18 cellular contexts compared by ENCODE assay signal in genomic region chr7:156368053-156368452, GRCh38.
DNase-seq lines count a peak whose midpoint lies in the region; ATAC-seq, FAIRE-seq and TF ChIP-seq lines count a peak whose summit lies in the region.
"Had no signal": no experiment of that assay in that cellular context is flagged by ENCODE, and none has a peak within 500 bp of the region (broad histone marks: within the 10 kb centered on the region; RNA-seq: fewer than 3 reads in every experiment).

No MANE protein-coding gene starts in this region.

- no peaks in the 10 kb centered on the region for H3K4me1 ChIP-seq in mammary epithelial cell (ENCODE audit: insufficient read depth, low read length)
- H3K4me1 ChIP-seq in lower lobe of right lung, result no peaks in the 10 kb centered on the region
- peaks cover 0 to 38% (median 29%) of the 10 kb centered on the region in 5 donors for H3K4me1 ChIP-seq in subcutaneous abdominal adipose tissue (ENCODE audit: control insufficient read depth in 5 of 5, insufficient read depth in 5 of 5, low read length in 5 of 5)
- H3K4me1 ChIP-seq in Peyer's patch, result no peaks in the 10 kb centered on the region
- H3K4me1 ChIP-seq: Caco-2 had no signal

- DNase-seq in MCF 10A (ENCODE audit: unreplicated experiment), result peak; percentile 42
- DNase-seq in mammary epithelial cell, result no peak
- DNase-seq in bronchial epithelial cell (ENCODE audit: low read depth), result no peak
- no peak for DNase-seq in lower lobe of right lung
- DNase-seq in stimulated activated naive CD8-positive, alpha-beta T cell treated with anti-CD3 and anti-CD28 coated beads, Interleukin-15, Interleukin-2, amounts not matched to agents 100 U/mL and 50 U/mL, for 24 hours, result no peak
- no peak for DNase-seq in Peyer's patch
- DNase-seq: 8988T; AML-193; Caco-2; CD8-positive, alpha-beta memory T cell; DMS53; GM23248 had no signal

- H3K36me3 ChIP-seq in mammary epithelial cell (ENCODE audit: insufficient read depth, low read length) (no peaks in the 10 kb centered on the region), bronchial epithelial cell (ENCODE audit: control insufficient read depth, insufficient read depth, low read length) (no peaks in the 10 kb centered on the region), lower lobe of right lung (no peaks in the 10 kb centered on the region), subcutaneous abdominal adipose tissue (ENCODE audit: control insufficient read depth in 5 of 5, insufficient read depth in 5 of 5, low read length in 5 of 5) (no peaks in the 10 kb centered on the region), Peyer's patch (no peaks in the 10 kb centered on the region)

- no peak overlapping the region for H3K4me2 ChIP-seq in mammary epithelial cell (ENCODE audit: insufficient read depth, low read depth, low read length)
- H3K4me2 ChIP-seq: BLaER1 had no signal

- H3K27me3 Mint-ChIP-seq in MCF 10A (ENCODE audit: insufficient read depth, unreplicated experiment), result peaks cover 23% of the 10 kb centered on the region
- H3K27me3 Mint-ChIP-seq: CD8-positive, alpha-beta memory T cell had no signal

- H3K4me3 Mint-ChIP-seq in MCF 10A (ENCODE audit: unreplicated experiment), result no peak overlapping the region
- H3K4me3 Mint-ChIP-seq: CD8-positive, alpha-beta memory T cell had no signal

- H2AFZ ChIP-seq in mammary epithelial cell (ENCODE audit: low read depth, low read length), result no peak overlapping the region
- H2AFZ ChIP-seq: GM23248 had no signal

- TF ChIP-seq CTCF in MCF 10A (IDR thresholded peaks at IDR 0.05; ENCODE audit: unreplicated experiment), result no peak
- TF ChIP-seq CTCF in mammary epithelial cell (conservative IDR thresholded peaks at IDR 0.05 in 1 of 2, IDR thresholded peaks at IDR 0.05 in 1 of 2; ENCODE audit: extremely low read depth in 1 of 2, insufficient read depth in 1 of 2, low read depth in 1 of 2, low read length in 2 of 2), result no peak
- no peak for TF ChIP-seq CTCF in bronchial epithelial cell (IDR thresholded peaks at IDR 0.05; ENCODE audit: insufficient read depth, low read length, severe bottlenecking)
- TF ChIP-seq CTCF in lower lobe of right lung (IDR thresholded peaks at IDR 0.05), result no peak
- no peak for TF ChIP-seq CTCF in Peyer's patch (IDR thresholded peaks at IDR 0.05)

- in situ Hi-C loops in mammary epithelial cell (cut with MboI; ENCODE audit: low sequenced_read_pairs in 2 of 2), result no loop called here

- FAIRE-seq in bronchial epithelial cell (lab: Jason Lieb, UNC), result peak; percentile 60
- FAIRE-seq: H54 had no signal

- ATAC-seq in lower lobe of right lung, result peak; percentile 55 to 72
- ATAC-seq in stimulated activated naive CD8-positive, alpha-beta T cell treated with anti-CD3 and anti-CD28 coated beads, Interleukin-15, Interleukin-2, amounts not matched to agents 100 U/mL and 50 U/mL, for 24 hours, result no peak
- ATAC-seq in GM18858 (IDR thresholded peaks at IDR 0.05; ENCODE audit: unreplicated experiment), result no peak
- ATAC-seq: HCT116 had no signal

- H4K20me1 ChIP-seq in mammary epithelial cell (ENCODE audit: insufficient read depth, low read length), result no peaks in the 10 kb centered on the region
- H4K20me1 ChIP-seq: BLaER1 had no signal

- H3K9ac ChIP-seq in mammary epithelial cell (ENCODE audit: insufficient read depth, low read length) (no peak overlapping the region), subcutaneous abdominal adipose tissue (ENCODE audit: low read length in 5 of 5) (no peak overlapping the region)
- H3K9ac ChIP-seq: BLaER1, GM23248 had no signal

- peaks cover 23% of the 10 kb centered on the region for H3K9me3 Mint-ChIP-seq in MCF 10A (ENCODE audit: unreplicated experiment)

- no peaks in the 10 kb centered on the region for H3K36me3 Mint-ChIP-seq in MCF 10A (ENCODE audit: insufficient read depth, unreplicated experiment)
- H3K36me3 Mint-ChIP-seq: CD8-positive, alpha-beta memory T cell had no signal

- peaks cover 17% of the 10 kb centered on the region for H3K9me3 ChIP-seq in mammary epithelial cell (replicated peaks; ENCODE audit: insufficient read depth, low read length)
- no peaks in the 10 kb centered on the region for H3K9me3 ChIP-seq in lower lobe of right lung
- peaks cover 0 to 5% (median 3%) of the 10 kb centered on the region in 5 donors for H3K9me3 ChIP-seq in subcutaneous abdominal adipose tissue (ENCODE audit: control insufficient read depth in 5 of 5, low read length in 5 of 5)
- H3K9me3 ChIP-seq in Peyer's patch, result no peaks in the 10 kb centered on the region

- CTCF ChIA-PET in MCF 10A (lab: Yijun Ruan, JAX), result interaction anchor here (0.5 kb wide), 1 partner anchor 202 kb away, joined by 3 read pairs; no protein-coding TSS in a partner anchor
- CTCF ChIA-PET in mammary epithelial cell (lab: Charles Lee; ENCODE audit: low non-redundant PET), result no interaction called here

- POLR2A ChIA-PET in MCF 10A (lab: Yijun Ruan, JAX), result interaction anchor here (0.5 to 1.2 kb wide), 2 partner anchors 53 to 429 kb away, joined by 3 to 4 read pairs; no protein-coding TSS in a partner anchor

- no peak for TF ChIP-seq POLR2A in Peyer's patch (IDR thresholded peaks at IDR 0.05)

- H3K4me1 Mint-ChIP-seq in MCF 10A (ENCODE audit: insufficient read depth, unreplicated experiment), result no peaks in the 10 kb centered on the region
- H3K4me1 Mint-ChIP-seq: CD8-positive, alpha-beta memory T cell had no signal

- 38% methylated on average over 6 of the region's 6 CpGs for WGBS in mammary epithelial cell (ENCODE audit: low coverage, missing lambda C conversion rate)

- dilution Hi-C loops in mammary epithelial cell (cut with HindIII; ENCODE audit: low sequenced_read_pairs), result no loop called here

- H3K27me3 ChIP-seq in mammary epithelial cell (ENCODE audit: insufficient read depth, low read length) (no peaks in the 10 kb centered on the region), bronchial epithelial cell (ENCODE audit: control insufficient read depth, insufficient read depth, low read length) (no peaks in the 10 kb centered on the region), lower lobe of right lung (ENCODE audit: low read depth) (no peaks in the 10 kb centered on the region), subcutaneous abdominal adipose tissue (ENCODE audit: control insufficient read depth in 5 of 5, insufficient read depth in 4 of 5, low read length in 5 of 5) (no peaks in the 10 kb centered on the region), Peyer's patch (no peaks in the 10 kb centered on the region)
- H3K27me3 ChIP-seq: BLaER1 had no signal

- no peak overlapping the region for H3K27ac Mint-ChIP-seq in MCF 10A (ENCODE audit: low read depth, unreplicated experiment)
- H3K27ac Mint-ChIP-seq: CD8-positive, alpha-beta memory T cell had no signal

- intact Hi-C loops in MCF 10A (cut with micrococcal nuclease), result no loop called here
- intact Hi-C loops in mammary epithelial cell (cut with micrococcal nuclease), result no loop called here
- intact Hi-C loops in lower lobe of right lung (cut with DNase I), result no loop called here

- BruUV-seq in MCF 10A (replicated peaks; lab: Mats Ljungman, UMichigan) (no TSS peak), mammary epithelial cell (replicated peaks; lab: Mats Ljungman, UMichigan) (no TSS peak)

- H3K4me3 ChIP-seq in mammary epithelial cell (replicated peaks in 1 of 3; ENCODE audit: insufficient read depth in 1 of 3, low read depth in 2 of 3, low read length in 3 of 3) (no peak overlapping the region), bronchial epithelial cell (ENCODE audit: low read depth, low read length) (no peak overlapping the region), lower lobe of right lung (no peak overlapping the region), subcutaneous abdominal adipose tissue (ENCODE audit: low read depth in 1 of 5, low read length in 5 of 5) (no peak overlapping the region), Peyer's patch (no peak overlapping the region)
- H3K4me3 ChIP-seq: BLaER1, GM23248 had no signal

- no peak overlapping the region for H3K27ac ChIP-seq in mammary epithelial cell (ENCODE audit: insufficient read depth, low read depth, low read length)
- H3K27ac ChIP-seq in lower lobe of right lung, result no peak overlapping the region
- peak overlapping the region; percentile 17 for H3K27ac ChIP-seq in subcutaneous abdominal adipose tissue (ENCODE audit: low read depth, low read length)
- no peak overlapping the region for H3K27ac ChIP-seq in Peyer's patch
- H3K27ac ChIP-seq: BLaER1, GM23248, HL-60 had no signal

- no peaks in the 10 kb centered on the region for H3K79me2 ChIP-seq in mammary epithelial cell (ENCODE audit: insufficient read depth, low read length)

Comparison
In these comparisons a context has a peak if more than half of its experiments do, and no peak if none do; other contexts are left out.
1. ATAC-seq: peak in lower lobe of right lung (2 of 2); none in stimulated activated naive CD8-positive, alpha-beta T cell treated with anti-CD3 and anti-CD28 coated beads, Interleukin-15, Interleukin-2, amounts not matched to agents 100 U/mL and 50 U/mL, for 24 hours (single experiment) and GM18858 (single experiment).